Comparison of ENCODE assay signal across 19 cellular contexts in genomic region chr3:159175391-159175725, GRCh38.
DNase-seq lines count a peak whose midpoint lies in the region; ATAC-seq and TF ChIP-seq lines count a peak whose summit lies in the region.
"Had no signal": no experiment of that assay in that cellular context is flagged by ENCODE, and none has a peak within 500 bp of the region (broad histone marks: within the 10 kb centered on the region; RNA-seq: fewer than 3 reads in every experiment).

No MANE protein-coding gene starts in this region.

- H3K27ac ChIP-seq in HCT116 (ENCODE audit: low read depth, low read length) (no peak overlapping the region), epithelial cell of prostate (peak overlapping the region; percentile 48), mammary epithelial cell (ENCODE audit: insufficient read depth, low read depth, low read length) (no peak overlapping the region)
- H3K27ac ChIP-seq: GM23248 had no signal

- no peak overlapping the region for H3K9ac ChIP-seq in HCT116 (ENCODE audit: low read length)
- H3K9ac ChIP-seq in mammary epithelial cell (ENCODE audit: insufficient read depth, low read length) = no peak overlapping the region
- H3K9ac ChIP-seq: GM23248 had no signal

- TF ChIP-seq CTCF in HCT116 (IDR thresholded peaks at IDR 0.05 in 2 of 3, conservative IDR thresholded peaks at IDR 0.05 in 1 of 3; ENCODE audit: borderline replicate concordance in 1 of 3, insufficient read depth in 1 of 3, low read depth in 2 of 3, low read length in 2 of 3) (no peak), mammary epithelial cell (conservative IDR thresholded peaks at IDR 0.05 in 1 of 2, IDR thresholded peaks at IDR 0.05 in 1 of 2; ENCODE audit: extremely low read depth in 1 of 2, insufficient read depth in 1 of 2, low read depth in 1 of 2, low read length in 2 of 2) (no peak)

- RAD21 ChIA-PET in HCT116 (lab: Charles Lee; ENCODE audit: low non-redundant PET in 1 of 2, low total read pairs in 2 of 2, uncharacterized antibody in 2 of 2, unreplicated experiment in 2 of 2) = no interaction called here

- no peaks in the 10 kb centered on the region for H3K36me3 ChIP-seq in HCT116 (ENCODE audit: control insufficient read depth in 1 of 2, insufficient read depth in 2 of 2, low read length in 2 of 2)
- no peaks in the 10 kb centered on the region for H3K36me3 ChIP-seq in mammary epithelial cell (ENCODE audit: insufficient read depth, low read length)
- H3K36me3 ChIP-seq: BE2C had no signal

- no peaks in the 10 kb centered on the region for H3K79me2 ChIP-seq in HCT116 (ENCODE audit: insufficient read depth, low read length)
- no peaks in the 10 kb centered on the region for H3K79me2 ChIP-seq in mammary epithelial cell (ENCODE audit: insufficient read depth, low read length)

- POLR2A ChIA-PET in HCT116 (lab: Charles Lee) = interaction anchor here (1.1 kb wide), 1 partner anchor 33 kb away, joined by 3 read pairs; no protein-coding TSS in a partner anchor

- ATAC-seq in HCT116 (no peak), GM21367 (IDR thresholded peaks at IDR 0.05; ENCODE audit: unreplicated experiment) (no peak), HG03095 (IDR thresholded peaks at IDR 0.05; ENCODE audit: unreplicated experiment) (no peak)
- ATAC-seq: K562 had no signal

- no peaks in the 10 kb centered on the region for H3K27me3 ChIP-seq in HCT116 (ENCODE audit: insufficient read depth, low read length)
- no peaks in the 10 kb centered on the region for H3K27me3 ChIP-seq in mammary epithelial cell (ENCODE audit: insufficient read depth, low read length)
- H3K27me3 ChIP-seq: BE2C had no signal

- intact Hi-C loops in HCT116 (cut with micrococcal nuclease) (no loop called here), mammary epithelial cell (cut with micrococcal nuclease) (no loop called here)

- TF ChIP-seq POLR2A in HCT116 (IDR thresholded peaks at IDR 0.05; ENCODE audit: borderline replicate concordance, extremely low read depth, insufficient read depth, insufficient read length) = no peak

- H2AFZ ChIP-seq in HCT116 (ENCODE audit: low read depth, low read length, poor library complexity, severe bottlenecking) (peak overlapping the region; percentile 18), mammary epithelial cell (ENCODE audit: low read depth, low read length) (no peak overlapping the region)
- H2AFZ ChIP-seq: GM23248 had no signal

- BruUV-seq in HCT116 (replicated peaks; lab: Mats Ljungman, UMichigan) = no TSS peak
- BruUV-seq in mammary epithelial cell (replicated peaks; lab: Mats Ljungman, UMichigan) = no TSS peak

- no peaks in the 10 kb centered on the region for H3K9me2 ChIP-seq in HCT116 (ENCODE audit: insufficient read depth)

- dilution Hi-C loops in mammary epithelial cell (cut with HindIII; ENCODE audit: low sequenced_read_pairs) = no loop called here

- no peak overlapping the region for H3K4me2 ChIP-seq in HCT116 (ENCODE audit: low read length)
- no peak overlapping the region for H3K4me2 ChIP-seq in mammary epithelial cell (ENCODE audit: insufficient read depth, low read depth, low read length)

- no peaks in the 10 kb centered on the region for H3K9me3 ChIP-seq in HCT116 (ENCODE audit: control insufficient read depth in 1 of 2, insufficient read depth in 1 of 2, low read depth in 1 of 2, low read length in 2 of 2)
- H3K9me3 ChIP-seq in mammary epithelial cell (replicated peaks; ENCODE audit: insufficient read depth, low read length) = no peaks in the 10 kb centered on the region
- H3K9me3 ChIP-seq: BE2C had no signal

- H3K4me3 ChIP-seq in HCT116 (replicated peaks in 1 of 2; ENCODE audit: low read depth in 1 of 2, low read length in 2 of 2) (no peak overlapping the region), mammary epithelial cell (replicated peaks in 1 of 3; ENCODE audit: insufficient read depth in 1 of 3, low read depth in 2 of 3, low read length in 3 of 3) (no peak overlapping the region)
- H3K4me3 ChIP-seq: GM23248, K562 had no signal

- H3K4me1 ChIP-seq in HCT116 (ENCODE audit: control insufficient read depth in 1 of 2, insufficient read depth in 2 of 2, low read length in 2 of 2) = peaks cover 0 to 17% of the 10 kb centered on the region in 2 experiments; a peak in 2 of 4 replicates
- peaks cover 4% of the 10 kb centered on the region for H3K4me1 ChIP-seq in mammary epithelial cell (ENCODE audit: insufficient read depth, low read length)
- H3K4me1 ChIP-seq: BE2C had no signal

- WGBS in mammary epithelial cell (ENCODE audit: low coverage, missing lambda C conversion rate) = 44% methylated on average over 2 of the region's 2 CpGs

- in situ Hi-C loops in mammary epithelial cell (cut with MboI; ENCODE audit: low sequenced_read_pairs in 2 of 2) = no loop called here

- H4K20me1 ChIP-seq in HCT116 (ENCODE audit: insufficient read depth) (no peaks in the 10 kb centered on the region), mammary epithelial cell (ENCODE audit: insufficient read depth, low read length) (no peaks in the 10 kb centered on the region)

- CTCF ChIA-PET in HCT116 (lab: Charles Lee) (no interaction called here), mammary epithelial cell (lab: Charles Lee; ENCODE audit: low non-redundant PET) (no interaction called here)

- TF ChIP-seq RAD21 in HCT116 (IDR thresholded peaks at IDR 0.05; ENCODE audit: low read depth) = no peak

- no peak for DNase-seq in HCT116 (ENCODE audit: low read depth, low spot score)
- DNase-seq in RPMI7951 (ENCODE audit: low read depth) = peak; percentile 62
- no peak for DNase-seq in epithelial cell of prostate (ENCODE audit: low read depth, low spot score)
- no peak for DNase-seq in mammary epithelial cell
- DNase-seq in GM03348 (ENCODE audit: low spot score) = no peak
- DNase-seq: ACHN; BE2C; C1 segment of cervical spinal cord; CD4-positive, CD25-positive, alpha-beta regulatory T cell; CD8-positive, alpha-beta memory T cell; COR-L47; DMS153; DMS79; GM23248; HFFc6; IMR-90 had no signal

TF ChIP-seq in HCT116, 20 proteins besides CTCF, POLR2A, EP300 and RAD21:
- no peak for TF ChIP-seq CEBPB (IDR thresholded peaks at IDR 0.05; ENCODE audit: low read depth)
- no peak for TF ChIP-seq EGR1 (IDR thresholded peaks at IDR 0.05; ENCODE audit: low read depth)
- TF ChIP-seq MAX (IDR thresholded peaks at IDR 0.05) = no peak
TF ChIP-seq in HCT116: peak in this region for 0.
